ENCODE assay signal across 2 cellular contexts in genomic region chr6:2845880-2846208, GRCh38.
TF ChIP-seq lines count a peak whose summit lies in the region.

No MANE protein-coding gene starts in this region.

TF ChIP-seq in HepG2, 621 proteins besides CTCF, POLR2A, EP300 and RAD21 (continues in another document):
- no peak for TF ChIP-seq ZNF256 (CRISPR knock-in tag; conservative IDR thresholded peaks at IDR 0.05)
- TF ChIP-seq ARID5B (CRISPR knock-in tag; IDR thresholded peaks at IDR 0.05): no peak
- no peak for TF ChIP-seq GMEB2 (CRISPR knock-in tag; IDR thresholded peaks at IDR 0.05; ENCODE audit: low read depth)
- TF ChIP-seq, protein P1, sequence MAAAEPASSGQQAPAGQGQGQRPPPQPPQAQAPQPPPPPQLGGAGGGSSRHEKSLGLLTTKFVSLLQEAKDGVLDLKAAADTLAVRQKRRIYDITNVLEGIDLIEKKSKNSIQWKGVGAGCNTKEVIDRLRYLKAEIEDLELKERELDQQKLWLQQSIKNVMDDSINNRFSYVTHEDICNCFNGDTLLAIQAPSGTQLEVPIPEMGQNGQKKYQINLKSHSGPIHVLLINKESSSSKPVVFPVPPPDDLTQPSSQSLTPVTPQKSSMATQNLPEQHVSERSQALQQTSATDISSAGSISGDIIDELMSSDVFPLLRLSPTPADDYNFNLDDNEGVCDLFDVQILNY (CRISPR knock-in tag; conservative IDR thresholded peaks at IDR 0.05): no peak
- TF ChIP-seq FOXP1 (IDR thresholded peaks at IDR 0.05): no peak
- no peak for TF ChIP-seq FOXP1 (CRISPR knock-in tag; IDR thresholded peaks at IDR 0.05)
- TF ChIP-seq POGZ (CRISPR knock-in tag; IDR thresholded peaks at IDR 0.05): no peak
- TF ChIP-seq ZNF784 (CRISPR knock-in tag; IDR thresholded peaks at IDR 0.05; ENCODE audit: borderline replicate concordance): no peak
- no peak for TF ChIP-seq ZNF138 (CRISPR knock-in tag; IDR thresholded peaks at IDR 0.05; ENCODE audit: low read depth)
- TF ChIP-seq, protein P2, sequence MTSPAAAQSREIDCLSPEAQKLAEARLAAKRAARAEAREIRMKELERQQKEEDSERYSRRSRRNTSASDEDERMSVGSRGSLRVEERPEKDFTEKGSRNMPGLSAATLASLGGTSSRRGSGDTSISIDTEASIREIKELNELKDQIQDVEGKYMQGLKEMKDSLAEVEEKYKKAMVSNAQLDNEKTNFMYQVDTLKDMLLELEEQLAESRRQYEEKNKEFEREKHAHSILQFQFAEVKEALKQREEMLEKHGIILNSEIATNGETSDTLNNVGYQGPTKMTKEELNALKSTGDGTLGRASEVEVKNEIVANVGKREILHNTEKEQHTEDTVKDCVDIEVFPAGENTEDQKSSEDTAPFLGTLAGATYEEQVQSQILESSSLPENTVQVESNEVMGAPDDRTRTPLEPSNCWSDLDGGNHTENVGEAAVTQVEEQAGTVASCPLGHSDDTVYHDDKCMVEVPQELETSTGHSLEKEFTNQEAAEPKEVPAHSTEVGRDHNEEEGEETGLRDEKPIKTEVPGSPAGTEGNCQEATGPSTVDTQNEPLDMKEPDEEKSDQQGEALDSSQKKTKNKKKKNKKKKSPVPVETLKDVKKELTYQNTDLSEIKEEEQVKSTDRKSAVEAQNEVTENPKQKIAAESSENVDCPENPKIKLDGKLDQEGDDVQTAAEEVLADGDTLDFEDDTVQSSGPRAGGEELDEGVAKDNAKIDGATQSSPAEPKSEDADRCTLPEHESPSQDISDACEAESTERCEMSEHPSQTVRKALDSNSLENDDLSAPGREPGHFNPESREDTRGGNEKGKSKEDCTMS (CRISPR knock-in tag; conservative IDR thresholded peaks at IDR 0.05): no peak
- TF ChIP-seq KAT2B (IDR thresholded peaks at IDR 0.05; ENCODE audit: borderline replicate concordance, low read depth, low read length): no peak
- TF ChIP-seq ZNF850 (CRISPR knock-in tag; conservative IDR thresholded peaks at IDR 0.05): no peak

TF ChIP-seq in GM23338, 12 proteins besides CTCF, POLR2A, EP300 and RAD21:
- TF ChIP-seq CREB1 (CRISPR knock-in tag; IDR thresholded peaks at IDR 0.05; ENCODE audit: low read depth) (no peak), ZNF462 (CRISPR knock-in tag; IDR thresholded peaks at IDR 0.05) (no peak), JUNB (IDR thresholded peaks at IDR 0.05; ENCODE audit: unreplicated experiment) (no peak), POLR2AphosphoS5 (IDR thresholded peaks at IDR 0.05; ENCODE audit: low read depth) (no peak), ZNF331 (CRISPR knock-in tag; IDR thresholded peaks at IDR 0.05; ENCODE audit: low read depth) (no peak), REST (IDR thresholded peaks at IDR 0.05; ENCODE audit: unreplicated experiment) (no peak), EZH2 (IDR thresholded peaks at IDR 0.05; ENCODE audit: low read depth, unreplicated experiment) (no peak), ZNF114 (CRISPR knock-in tag; IDR thresholded peaks at IDR 0.05) (no peak), EZH2phosphoT487 (IDR thresholded peaks at IDR 0.05; ENCODE audit: unreplicated experiment) (no peak)
- TF ChIP-seq, protein P3, sequence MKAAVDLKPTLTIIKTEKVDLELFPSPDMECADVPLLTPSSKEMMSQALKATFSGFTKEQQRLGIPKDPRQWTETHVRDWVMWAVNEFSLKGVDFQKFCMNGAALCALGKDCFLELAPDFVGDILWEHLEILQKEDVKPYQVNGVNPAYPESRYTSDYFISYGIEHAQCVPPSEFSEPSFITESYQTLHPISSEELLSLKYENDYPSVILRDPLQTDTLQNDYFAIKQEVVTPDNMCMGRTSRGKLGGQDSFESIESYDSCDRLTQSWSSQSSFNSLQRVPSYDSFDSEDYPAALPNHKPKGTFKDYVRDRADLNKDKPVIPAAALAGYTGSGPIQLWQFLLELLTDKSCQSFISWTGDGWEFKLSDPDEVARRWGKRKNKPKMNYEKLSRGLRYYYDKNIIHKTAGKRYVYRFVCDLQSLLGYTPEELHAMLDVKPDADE (IDR thresholded peaks at IDR 0.05): no peak
